Comparison of ENCODE assay signal across 1 cellular context in genomic region chr21:41709965-41710822, GRCh38.
TF ChIP-seq lines count a peak whose summit lies in the region.

No MANE protein-coding gene starts in this region.

TF ChIP-seq in HEK293, 187 proteins besides CTCF, POLR2A, EP300 and RAD21 (continued from another document):
- TF ChIP-seq BCL6B (tag by site-specific recombination; IDR thresholded peaks at IDR 0.05) (no peak), SP2 (tag by site-specific recombination; IDR thresholded peaks at IDR 0.05) (no peak), ZIC2 (tag by site-specific recombination; IDR thresholded peaks at IDR 0.05) (no peak), ZNF76 (tag by site-specific recombination; IDR thresholded peaks at IDR 0.05; ENCODE audit: borderline replicate concordance, low read depth) (no peak), ZNF239 (tag by site-specific recombination; IDR thresholded peaks at IDR 0.05) (peak; percentile 66; the same call in 1 of the 2 replicates), ZNF48 (tag by site-specific recombination; IDR thresholded peaks at IDR 0.05) (no peak)
